ENCODE assay signal across 18 cellular contexts in the genomic region with DNA sequence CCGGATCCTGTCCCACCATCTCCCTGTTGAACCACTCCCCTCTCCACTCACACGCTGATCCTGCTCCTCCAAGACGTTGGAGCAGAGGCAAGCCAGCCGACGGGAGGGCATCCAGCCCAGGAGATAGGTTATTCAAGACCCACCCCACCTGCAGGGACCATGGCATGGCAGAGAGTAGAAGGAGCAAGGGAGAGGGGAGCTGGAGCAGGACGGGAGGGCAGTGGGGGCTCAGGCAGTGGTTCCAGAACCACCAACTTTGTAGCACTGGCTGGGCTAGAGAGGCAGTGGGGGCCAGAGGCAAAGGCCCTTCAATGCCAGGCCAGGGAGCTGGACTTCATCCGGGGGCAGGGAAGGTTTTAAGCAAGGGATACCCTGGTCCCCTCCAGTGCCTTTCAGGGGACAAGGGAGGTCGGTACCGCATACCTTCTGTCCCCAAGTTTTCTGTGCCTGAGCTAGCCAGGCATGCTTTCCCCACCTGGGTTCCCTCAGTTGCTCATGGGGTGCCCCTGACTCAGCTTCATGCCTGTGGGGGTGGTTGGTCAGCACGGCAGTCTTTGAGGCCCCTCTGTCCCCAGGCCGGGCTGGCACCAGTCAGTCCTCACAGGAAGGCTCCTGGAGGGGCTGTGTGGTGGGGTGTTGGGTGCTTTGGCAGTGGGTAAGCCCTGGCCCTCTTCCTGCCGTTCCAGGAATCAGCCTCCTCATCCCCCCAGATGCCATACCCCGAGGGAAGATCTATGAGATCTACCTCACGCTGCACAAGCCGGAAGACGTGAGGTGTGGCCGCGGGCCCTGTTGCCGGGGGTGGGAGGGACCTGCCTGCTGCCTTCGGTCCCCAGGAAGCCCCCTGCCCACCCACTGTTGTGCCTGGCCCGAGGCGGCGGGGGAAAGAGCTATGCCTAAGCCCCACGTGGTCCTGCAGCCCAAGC. TPM values are rescaled to one million over a fixed set of nuclear protein-coding genes. Genes with fewer than 3 reads are reported as not detected.
A peak's percentile ranks its signal among the peaks of the same experiment; 100 is the strongest.
DNase-seq lines count a peak whose midpoint lies in the region; ATAC-seq and TF ChIP-seq lines count a peak whose summit lies in the region.
"Had no signal": no experiment of that assay in that cellular context is flagged by ENCODE, and none has a peak within 500 bp of the region (broad histone marks: within the 10 kb centered on the region; RNA-seq: fewer than 3 reads in every experiment).

No MANE protein-coding gene starts in this region.

- H3K27ac ChIP-seq in A673 (ENCODE audit: low read depth, low read length, poor library complexity, severe bottlenecking): no peak overlapping the region

- H3K36me3 ChIP-seq in H7 (replicated peaks; ENCODE audit: control insufficient read depth, insufficient read depth, low read length) (no peaks in the 10 kb centered on the region), A673 (ENCODE audit: insufficient read depth, low read length, poor library complexity, severe bottlenecking) (no peaks in the 10 kb centered on the region)

- H3K4me3 ChIP-seq in H7 (ENCODE audit: insufficient read depth, low read depth, low read length) (no peak overlapping the region), A673 (ENCODE audit: low read depth, low read length, poor library complexity, severe bottlenecking) (no peak overlapping the region)
- H3K4me3 ChIP-seq: GM23338, K562 had no signal

- H3K9me3 ChIP-seq in A673 (ENCODE audit: low read depth, low read length, poor library complexity, severe bottlenecking): no peaks in the 10 kb centered on the region

- DNase-seq in activated naive CD4-positive, alpha-beta T cell (lab: John Stamatoyannopoulos, UW): no peak
- DNase-seq in H7: peak; percentile 69
- no peak for DNase-seq in glutamatergic neuron
- DNase-seq in stimulated activated effector memory CD8-positive, alpha-beta T cell treated with anti-CD3 and anti-CD28 coated beads, Interleukin-12 subunit alpha, Interleukin-12 subunit beta, amount 100 ng/mL, for 72 hours (ENCODE audit: low spot score in 2 of 2): no peak
- no peak for DNase-seq in central memory CD4-positive, alpha-beta T cell
- DNase-seq in NCI-H187 (lab: John Stamatoyannopoulos, UW): no peak
- no peak for DNase-seq in A673 (ENCODE audit: low spot score)
- DNase-seq: 8988T; Calu3; CD8-positive, alpha-beta T cell; DMS79 treated with DMSO at 0.1 percent for 48 hours; EL; H9; IMR-90 had no signal

- H3K4me1 ChIP-seq in A673 (ENCODE audit: insufficient read depth, low read length, poor library complexity, severe bottlenecking): no peaks in the 10 kb centered on the region

- no peaks in the 10 kb centered on the region for H3K9me3 Mint-ChIP-seq in activated naive CD4-positive, alpha-beta T cell treated with anti-CD3 and anti-CD28 coated beads, Interleukin-2, amount 50 U/mL, for 24 hours
- peaks cover 20% of the 10 kb centered on the region for H3K9me3 Mint-ChIP-seq in glutamatergic neuron (ENCODE audit: unreplicated experiment)
- peaks cover 4% of the 10 kb centered on the region for H3K9me3 Mint-ChIP-seq in stimulated activated effector memory CD8-positive, alpha-beta T cell treated with anti-CD3 and anti-CD28 coated beads, Interleukin-12 subunit alpha, Interleukin-12 subunit beta, amount 100 ng/mL, for 72 hours
- H3K9me3 Mint-ChIP-seq: CD8-positive, alpha-beta T cell; GM23338; H9 had no signal

- no peak for ATAC-seq in stimulated activated effector memory CD8-positive, alpha-beta T cell treated with anti-CD3 and anti-CD28 coated beads, Interleukin-12 subunit alpha, Interleukin-12 subunit beta, amount 100 ng/mL, for 72 hours
- ATAC-seq: CD8-positive, alpha-beta T cell; GM23338 had no signal

- H3K4me3 Mint-ChIP-seq in activated naive CD4-positive, alpha-beta T cell treated with anti-CD3 and anti-CD28 coated beads, Interleukin-2, amount 50 U/mL, for 24 hours: no peak overlapping the region
- H3K4me3 Mint-ChIP-seq in glutamatergic neuron (ENCODE audit: unreplicated experiment): no peak overlapping the region
- H3K4me3 Mint-ChIP-seq in stimulated activated effector memory CD8-positive, alpha-beta T cell treated with anti-CD3 and anti-CD28 coated beads, Interleukin-12 subunit alpha, Interleukin-12 subunit beta, amount 100 ng/mL, for 72 hours: no peak overlapping the region
- H3K4me3 Mint-ChIP-seq: CD8-positive, alpha-beta T cell; GM23338; H9 had no signal

- H3K4me1 Mint-ChIP-seq in activated naive CD4-positive, alpha-beta T cell treated with anti-CD3 and anti-CD28 coated beads, Interleukin-2, amount 50 U/mL, for 24 hours: peaks cover 12% of the 10 kb centered on the region
- H3K4me1 Mint-ChIP-seq in glutamatergic neuron (ENCODE audit: low read depth, unreplicated experiment): peaks cover 22% of the 10 kb centered on the region
- H3K4me1 Mint-ChIP-seq in stimulated activated effector memory CD8-positive, alpha-beta T cell treated with anti-CD3 and anti-CD28 coated beads, Interleukin-12 subunit alpha, Interleukin-12 subunit beta, amount 100 ng/mL, for 72 hours: peaks cover 39% of the 10 kb centered on the region

- peaks cover 18% of the 10 kb centered on the region for H3K27me3 Mint-ChIP-seq in activated naive CD4-positive, alpha-beta T cell treated with anti-CD3 and anti-CD28 coated beads, Interleukin-2, amount 50 U/mL, for 24 hours
- H3K27me3 Mint-ChIP-seq in glutamatergic neuron (ENCODE audit: unreplicated experiment): peaks cover 24% of the 10 kb centered on the region

- H3K27ac Mint-ChIP-seq in activated naive CD4-positive, alpha-beta T cell treated with anti-CD3 and anti-CD28 coated beads, Interleukin-2, amount 50 U/mL, for 24 hours: peak overlapping the region; percentile 61
- H3K27ac Mint-ChIP-seq in glutamatergic neuron (ENCODE audit: unreplicated experiment): peak overlapping the region; percentile 43
- peak overlapping the region; percentile 41 for H3K27ac Mint-ChIP-seq in stimulated activated effector memory CD8-positive, alpha-beta T cell treated with anti-CD3 and anti-CD28 coated beads, Interleukin-12 subunit alpha, Interleukin-12 subunit beta, amount 100 ng/mL, for 72 hours
- H3K27ac Mint-ChIP-seq: CD8-positive, alpha-beta T cell; GM23338; H9 had no signal

- no TSS peak for BruUV-seq in A673 (replicated peaks; lab: Mats Ljungman, UMichigan)

- POLR2A ChIA-PET in A673 (lab: Charles Lee; ENCODE audit: low non-redundant PET): interaction anchor here (0.6 kb wide), 1 partner anchor 136 kb away, joined by 9 read pairs; no protein-coding TSS in a partner anchor

- CTCF ChIA-PET in A673 (lab: Charles Lee): no interaction called here

- H3K36me3 Mint-ChIP-seq in activated naive CD4-positive, alpha-beta T cell treated with anti-CD3 and anti-CD28 coated beads, Interleukin-2, amount 50 U/mL, for 24 hours: no peaks in the 10 kb centered on the region
- no peaks in the 10 kb centered on the region for H3K36me3 Mint-ChIP-seq in glutamatergic neuron (ENCODE audit: unreplicated experiment)
- peaks cover 24% of the 10 kb centered on the region for H3K36me3 Mint-ChIP-seq in stimulated activated effector memory CD8-positive, alpha-beta T cell treated with anti-CD3 and anti-CD28 coated beads, Interleukin-12 subunit alpha, Interleukin-12 subunit beta, amount 100 ng/mL, for 72 hours
- H3K36me3 Mint-ChIP-seq: CD8-positive, alpha-beta T cell had no signal

- H3K27me3 ChIP-seq in H7 (ENCODE audit: control insufficient read depth, insufficient read depth, low read length) (no peaks in the 10 kb centered on the region), A673 (replicated peaks; ENCODE audit: insufficient read depth, low read depth, low read length, poor library complexity) (no peaks in the 10 kb centered on the region)

- intact Hi-C loops in A673 (cut with micrococcal nuclease; ENCODE audit: unreplicated experiment): no loop called here

- no peak for TF ChIP-seq CTCF in glutamatergic neuron (IDR thresholded peaks at IDR 0.05; ENCODE audit: partially characterized antibody, unreplicated experiment)
- TF ChIP-seq CTCF in A673 (conservative IDR thresholded peaks at IDR 0.05; ENCODE audit: low read depth, low read length): no peak

RNA-seq across cellular contexts. Expression of gene HK3, which starts 22.4 kb away (rescaled TPM):
- not detected in 2 replicates for total RNA-seq in H7 (2014; rRNA removed; shearing (Covaris generic))
- total RNA-seq in glutamatergic neuron (ENCODE audit: unreplicated experiment): not detected
- total RNA-seq in A673 (2021): 0.15 and 0.84 TPM in 2 replicates
- total RNA-seq: CD8-positive, alpha-beta T cell; G401; GM23338; H9; IMR-90 had no signal
